Comparison of ENCODE assay signal across 12 cellular contexts in the genomic region with DNA sequence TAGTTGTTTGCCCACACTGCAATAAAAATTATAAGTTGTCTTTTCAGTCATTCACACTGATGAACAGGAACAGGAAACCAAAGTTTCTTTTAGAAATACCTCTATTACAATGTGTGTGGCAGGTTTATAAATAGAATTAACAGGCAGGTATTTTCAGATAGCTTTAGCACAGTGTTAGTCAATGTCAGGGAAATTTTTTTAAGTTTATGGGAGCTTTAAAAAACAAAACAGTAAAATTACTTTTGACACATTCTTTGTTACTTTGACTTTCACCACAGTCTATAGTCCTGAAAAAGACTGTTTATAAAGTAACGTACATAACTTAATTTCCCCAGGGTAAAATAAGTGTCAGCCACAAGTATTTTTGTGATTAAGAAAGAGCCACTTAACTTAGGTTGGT. TPM values are rescaled to one million over a fixed set of nuclear protein-coding genes. Genes with fewer than 3 reads are reported as not detected.
DNase-seq lines count a peak whose midpoint lies in the region; ATAC-seq, FAIRE-seq and TF ChIP-seq lines count a peak whose summit lies in the region.
"Had no signal": no experiment of that assay in that cellular context is flagged by ENCODE, and none has a peak within 500 bp of the region (broad histone marks: within the 10 kb centered on the region; RNA-seq: fewer than 3 reads in every experiment).

No MANE protein-coding gene starts in this region.

- H3K36me3 ChIP-seq in SK-N-MC (ENCODE audit: insufficient read depth, low read length): no peaks in the 10 kb centered on the region

- H3K4me3 Mint-ChIP-seq in HFFc6: no peak overlapping the region
- H3K4me3 Mint-ChIP-seq: CD8-positive, alpha-beta memory T cell had no signal

- H3K27ac Mint-ChIP-seq in HFFc6: no peak overlapping the region

- H3K27me3 Mint-ChIP-seq in HFFc6 (ENCODE audit: insufficient read depth): no peaks in the 10 kb centered on the region

- H3K4me3 ChIP-seq in SK-N-MC: peak overlapping the region; percentile 10; the same call in 1 of the 2 replicates

- peaks cover 2% of the 10 kb centered on the region; the same call in 1 of the 2 replicates for H3K9me3 ChIP-seq in SK-N-MC (ENCODE audit: low read depth, low read length)

- ATAC-seq in GM18868 (IDR thresholded peaks at IDR 0.05; ENCODE audit: unreplicated experiment) (peak; percentile 73), GM21529 (IDR thresholded peaks at IDR 0.05; ENCODE audit: unreplicated experiment) (peak; percentile 83), HG03095 (IDR thresholded peaks at IDR 0.05; ENCODE audit: unreplicated experiment) (peak; percentile 81)

- H3K9me3 Mint-ChIP-seq in HFFc6: peaks cover 10% of the 10 kb centered on the region; the same call in 1 of the 2 replicates

- no peaks in the 10 kb centered on the region for H3K36me3 Mint-ChIP-seq in HFFc6 (ENCODE audit: low read depth)

- H3K4me1 Mint-ChIP-seq in HFFc6 (ENCODE audit: low read depth): no peaks in the 10 kb centered on the region

- DNase-seq in SK-N-MC (ENCODE audit: low read depth, low spot score) (no peak), urothelium cell line (ENCODE audit: low spot score) (no peak), HFFc6 (no peak), medulla oblongata (ENCODE audit: extremely low spot score) (no peak), D341Med (ENCODE audit: low spot score) (no peak)
- DNase-seq: CD8-positive, alpha-beta memory T cell; NCI-H226; stimulated activated CD4-positive, alpha-beta T cell treated with anti-CD3 and anti-CD28 coated beads, Interleukin-15, amount 100 ng/mL, for 24 hours had no signal

- no peak for FAIRE-seq in urothelium cell line (lab: Jason Lieb, UNC)

- no peak for TF ChIP-seq CTCF in HFFc6 (IDR thresholded peaks at IDR 0.05)

- H3K9ac ChIP-seq in SK-N-MC (ENCODE audit: insufficient read length): no peak overlapping the region
- H3K9ac ChIP-seq: parathyroid adenoma had no signal

- H3K27ac ChIP-seq in SK-N-MC: no peak overlapping the region
- H3K27ac ChIP-seq: parathyroid adenoma had no signal

RNA-seq across cellular contexts. Expression of gene SERPINI1, which starts 38.1 kb away (rescaled TPM):
- 1 to 10 TPM; 2.2 to 6.2 (median 2.6) TPM for total RNA-seq in HFFc6 (2021; fragmentation: NEBNext Ultra II Directional; extraction: Animal tissue kit (Norgen Biotek cat#: 25700))

RNA-seq across cellular contexts. Expression of gene PDCD10, which starts 38.9 kb away (rescaled TPM):
- total RNA-seq in HFFc6 (2021; fragmentation: NEBNext Ultra II Directional; extraction: Animal tissue kit (Norgen Biotek cat#: 25700)): 10 to 100 TPM; 43.9 to 50.8 (median 46.2) TPM
